Comparison of ENCODE assay signal across 2 cellular contexts in genomic region chr3:130748520-130748919, GRCh38.
TF ChIP-seq lines count a peak whose summit lies in the region.

No MANE protein-coding gene starts in this region.

TF ChIP-seq in IMR-90, 13 proteins besides CTCF, POLR2A, EP300 and RAD21:
- TF ChIP-seq ELK1 (IDR thresholded peaks at IDR 0.05; ENCODE audit: borderline replicate concordance, low read depth, low read length) (no peak), MAFK (IDR thresholded peaks at IDR 0.05; ENCODE audit: low read depth, low read length) (no peak), CEBPB (IDR thresholded peaks at IDR 0.05; ENCODE audit: low read depth, low read length) (no peak)

TF ChIP-seq in K562, 482 proteins besides CTCF, POLR2A, EP300 and RAD21:
- TF ChIP-seq, protein P1, sequence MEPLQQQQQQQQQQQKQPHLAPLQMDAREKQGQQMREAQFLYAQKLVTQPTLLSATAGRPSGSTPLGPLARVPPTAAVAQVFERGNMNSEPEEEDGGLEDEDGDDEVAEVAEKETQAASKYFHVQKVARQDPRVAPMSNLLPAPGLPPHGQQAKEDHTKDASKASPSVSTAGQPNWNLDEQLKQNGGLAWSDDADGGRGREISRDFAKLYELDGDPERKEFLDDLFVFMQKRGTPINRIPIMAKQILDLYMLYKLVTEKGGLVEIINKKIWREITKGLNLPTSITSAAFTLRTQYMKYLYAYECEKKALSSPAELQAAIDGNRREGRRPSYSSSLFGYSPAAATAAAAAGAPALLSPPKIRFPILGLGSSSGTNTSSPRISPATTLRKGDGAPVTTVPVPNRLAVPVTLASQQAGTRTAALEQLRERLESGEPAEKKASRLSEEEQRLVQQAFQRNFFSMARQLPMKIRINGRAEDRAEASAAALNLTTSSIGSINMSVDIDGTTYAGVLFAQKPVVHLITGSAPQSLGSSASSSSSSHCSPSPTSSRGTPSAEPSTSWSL (CRISPR knock-in tag; IDR thresholded peaks at IDR 0.05; ENCODE audit: borderline replicate concordance), result no peak
- TF ChIP-seq C11orf30 (IDR thresholded peaks at IDR 0.05; ENCODE audit: low read depth), result peak; percentile 50
- peak; percentile 64 for TF ChIP-seq ZNF316 (IDR thresholded peaks at IDR 0.05)
